In genomic region chr10:48390933-48391845, GRCh38 we compare ENCODE assay signal across 9 cellular contexts.
DNase-seq lines count a peak whose midpoint lies in the region; ATAC-seq, FAIRE-seq and TF ChIP-seq lines count a peak whose summit lies in the region.
"Had no signal": no experiment of that assay in that cellular context is flagged by ENCODE, and none has a peak within 500 bp of the region (broad histone marks: within the 10 kb centered on the region; RNA-seq: fewer than 3 reads in every experiment).

No MANE protein-coding gene starts in this region.

- DNase-seq in A549 (ENCODE audit: low read depth in 1 of 2, low spot score in 1 of 2) (no peak), astrocyte of the hippocampus (ENCODE audit: low read depth, low spot score) (peak; percentile 46), GM19238 (ENCODE audit: insufficient read length, low spot score) (no peak), NCI-H345 (lab: John Stamatoyannopoulos, UW) (no peak), NCI-H524 treated with DMSO at 0.1 percent for 48 hours (lab: John Stamatoyannopoulos, UW) (no peak)

- WGBS in A549 (ENCODE audit: missing lambda C conversion rate) = 94% methylated on average over 4 of the region's 4 CpGs

- H3K4me2 ChIP-seq in A549 = peak overlapping the region; percentile 9; the same call in 1 of the 3 replicates

- H3K4me3 ChIP-seq in A549 = no peak overlapping the region
- H3K4me3 ChIP-seq: skin epidermis had no signal

- no peak for FAIRE-seq in A549 (lab: Jason Lieb, UNC)

- H3K27ac ChIP-seq in A549 = no peak overlapping the region

- TF ChIP-seq POLR2A in A549 (IDR thresholded peaks at IDR 0.05; ENCODE audit: low read length) = no peak

- TF ChIP-seq CTCF in A549 (IDR thresholded peaks at IDR 0.05) = no peak

- CTCF ChIA-PET in A549 (lab: Yijun Ruan, JAX) = interaction anchor here (2.1 kb wide), 1 partner anchor 27 kb away, joined by 6 read pairs; no protein-coding TSS in a partner anchor

- POLR2A ChIA-PET in A549 (lab: Yijun Ruan, JAX) = no interaction called here

- no peak for TF ChIP-seq RAD21 in A549 (conservative IDR thresholded peaks at IDR 0.05 in 1 of 2, IDR thresholded peaks at IDR 0.05 in 1 of 2)

- no peaks in the 10 kb centered on the region for H3K9me3 ChIP-seq in A549

- ATAC-seq in A549 (no peak), GM18873 (IDR thresholded peaks at IDR 0.05; ENCODE audit: low FRiP score, unreplicated experiment) (peak; percentile 58), HG03442 (IDR thresholded peaks at IDR 0.05; ENCODE audit: unreplicated experiment) (peak; percentile 75), GM18867 (IDR thresholded peaks at IDR 0.05; ENCODE audit: unreplicated experiment) (no peak)

- no peak for TF ChIP-seq EP300 in A549 (IDR thresholded peaks at IDR 0.05)

- H3K4me1 ChIP-seq in A549 = peaks cover 11% of the 10 kb centered on the region; the same call in 2 of the 3 replicates

TF ChIP-seq in A549, 52 proteins besides CTCF, POLR2A, EP300 and RAD21:
- TF ChIP-seq NFE2L2 (conservative IDR thresholded peaks at IDR 0.05; ENCODE audit: low read length) = no peak
- no peak for TF ChIP-seq FOSL2 (IDR thresholded peaks at IDR 0.05)
- peak; percentile 35 for TF ChIP-seq FOSL2 (CRISPR knock-in tag; IDR thresholded peaks at IDR 0.05)
- no peak for TF ChIP-seq HOXB5 (CRISPR knock-in tag; IDR thresholded peaks at IDR 0.05)

Comparison
In these comparisons a context has a peak if more than half of its experiments do, and no peak if none do; other contexts are left out.
1. ATAC-seq: peak in GM18873 (single experiment) and HG03442 (single experiment); none in A549 (0 of 2) and GM18867 (single experiment).